11 cellular contexts compared by ENCODE assay signal in the genomic region with DNA sequence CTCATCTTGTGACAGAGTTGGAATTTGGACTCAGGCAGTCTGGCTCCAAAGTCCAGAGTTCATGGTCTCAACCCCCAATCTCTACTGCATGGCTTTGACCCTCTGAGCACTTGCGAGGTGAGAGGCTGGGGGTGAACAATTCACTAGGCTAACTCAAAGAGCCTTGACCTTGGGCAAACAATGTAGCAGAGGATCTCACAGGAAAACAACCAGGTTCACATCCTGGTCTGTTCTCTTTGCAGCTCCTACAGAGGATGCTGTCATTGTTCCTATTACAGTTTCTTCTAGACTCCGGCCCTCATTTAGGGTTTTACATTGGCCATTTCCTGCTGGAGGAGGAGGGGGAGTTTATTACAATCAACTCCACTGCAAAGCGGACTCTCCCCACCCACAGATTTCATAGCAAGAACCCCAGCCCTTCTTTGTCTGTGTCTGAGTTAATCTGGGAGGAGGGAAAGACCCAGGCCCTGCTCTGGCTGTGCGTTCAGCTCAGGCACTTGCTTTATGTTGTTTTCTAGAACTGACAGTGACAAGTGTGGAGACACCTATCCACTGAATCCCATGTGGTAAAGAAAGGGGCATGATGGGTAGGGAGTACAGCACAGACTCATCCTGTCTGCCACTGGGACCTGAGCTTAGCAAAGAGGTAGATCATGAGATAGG.
DNase-seq lines count a peak whose midpoint lies in the region; ATAC-seq and TF ChIP-seq lines count a peak whose summit lies in the region.
"Had no signal": no experiment of that assay in that cellular context is flagged by ENCODE, and none has a peak within 500 bp of the region (broad histone marks: within the 10 kb centered on the region; RNA-seq: fewer than 3 reads in every experiment).

No MANE protein-coding gene starts in this region.

- no peaks in the 10 kb centered on the region for H3K27me3 Mint-ChIP-seq in activated naive CD8-positive, alpha-beta T cell treated with anti-CD3 and anti-CD28 coated beads, Interleukin-2, amount 10 ng/mL, durations not matched to agents 7 days and 5 days

- peak overlapping the region; percentile 41 for H3K4me3 Mint-ChIP-seq in activated naive CD8-positive, alpha-beta T cell treated with anti-CD3 and anti-CD28 coated beads, Interleukin-2, amount 10 ng/mL, durations not matched to agents 7 days and 5 days

- no peak for ATAC-seq in activated naive CD8-positive, alpha-beta T cell treated with anti-CD3 and anti-CD28 coated beads, Interleukin-2, amount 10 ng/mL, durations not matched to agents 7 days and 5 days (ENCODE audit: low read depth)

- peak overlapping the region; percentile 90 for H3K27ac Mint-ChIP-seq in activated naive CD8-positive, alpha-beta T cell treated with anti-CD3 and anti-CD28 coated beads, Interleukin-2, amount 10 ng/mL, durations not matched to agents 7 days and 5 days

- POLR2A ChIA-PET in activated naive CD8-positive, alpha-beta T cell treated with anti-CD3 and anti-CD28 coated beads, Interleukin-2, amount 10 ng/mL, durations not matched to agents 7 days and 5 days (lab: Charles Lee), result interaction anchor here (2.0 to 6.5 kb wide), 3 partner anchors 65 to 115 kb away, joined by 4 to 123 read pairs (median 27); a partner anchor contains a TSS

- no peaks in the 10 kb centered on the region for H3K9me3 Mint-ChIP-seq in activated naive CD8-positive, alpha-beta T cell treated with anti-CD3 and anti-CD28 coated beads, Interleukin-2, amount 10 ng/mL, durations not matched to agents 7 days and 5 days

- peaks cover 67% of the 10 kb centered on the region for H3K4me1 Mint-ChIP-seq in activated naive CD8-positive, alpha-beta T cell treated with anti-CD3 and anti-CD28 coated beads, Interleukin-2, amount 10 ng/mL, durations not matched to agents 7 days and 5 days

- H3K27ac ChIP-seq in WERI-Rb-1 (no peak overlapping the region), left ventricle myocardium inferior (replicated peaks) (no peak overlapping the region)

- H3K36me3 Mint-ChIP-seq in activated naive CD8-positive, alpha-beta T cell treated with anti-CD3 and anti-CD28 coated beads, Interleukin-2, amount 10 ng/mL, durations not matched to agents 7 days and 5 days, result no peaks in the 10 kb centered on the region

- no peak overlapping the region for H3K4me3 ChIP-seq in WERI-Rb-1 (ENCODE audit: low read depth, low read length)
- H3K4me3 ChIP-seq in left ventricle myocardium inferior, result no peak overlapping the region

- H3K27me3 ChIP-seq in WERI-Rb-1 (ENCODE audit: insufficient read depth, low read depth, severe bottlenecking) (no peaks in the 10 kb centered on the region), left ventricle myocardium inferior (ENCODE audit: low read depth) (no peaks in the 10 kb centered on the region)

- no peak for TF ChIP-seq CTCF in GM10266 (IDR thresholded peaks at IDR 0.05; ENCODE audit: control insufficient read depth, insufficient read depth, low read depth, missing control alignments)
- TF ChIP-seq CTCF in WERI-Rb-1 (IDR thresholded peaks at IDR 0.05; ENCODE audit: low read depth, low read length), result no peak
- TF ChIP-seq CTCF in left ventricle myocardium inferior (IDR thresholded peaks at IDR 0.05; ENCODE audit: borderline replicate concordance), result no peak

- peak; percentile 67 for DNase-seq in GM10266 (ENCODE audit: extremely low spot score)
- peak; percentile 35 for DNase-seq in activated CD4-positive, CD25-positive, alpha-beta regulatory T cell treated with anti-CD3 and anti-CD28 coated beads, Interleukin-2, amount 50 U/mL, for 72 hours
- peak; percentile 37 for DNase-seq in activated naive CD8-positive, alpha-beta T cell treated with anti-CD3 and anti-CD28 coated beads, Interleukin-2, amount 10 ng/mL, durations not matched to agents 7 days and 5 days
- peak; percentile 25 to 36 for DNase-seq in stimulated activated CD4-positive, alpha-beta T cell treated with anti-CD3 and anti-CD28 coated beads, Interleukin-1b, Interleukin-23, amount 100 ng/mL, for 4 hours (ENCODE audit: low read depth in 2 of 2)
- no peak for DNase-seq in HUDEP-2 (lab: John Stamatoyannopoulos, UW; ENCODE audit: unreplicated experiment in 76 of 76)
- DNase-seq in WERI-Rb-1, result no peak
- no peak for DNase-seq in ecto neural progenitor cell (ENCODE audit: low spot score)
- no peak for DNase-seq in left ventricle myocardium inferior
- DNase-seq: C1 segment of cervical spinal cord, cortex of kidney, NCI-H1092 treated with DMSO at 0.1 percent for 48 hours had no signal

- H3K9me3 ChIP-seq in WERI-Rb-1 (ENCODE audit: severe bottlenecking), result no peaks in the 10 kb centered on the region
- H3K9me3 ChIP-seq in left ventricle myocardium inferior (replicated peaks), result no peaks in the 10 kb centered on the region

- H3K4me1 ChIP-seq in left ventricle myocardium inferior, result peaks cover 45% of the 10 kb centered on the region

- intact Hi-C loops in left ventricle myocardium inferior (cut with micrococcal nuclease), result no loop called here

- H3K36me3 ChIP-seq in WERI-Rb-1 (no peaks in the 10 kb centered on the region), left ventricle myocardium inferior (no peaks in the 10 kb centered on the region)

Comparison
In these comparisons a context has a peak if more than half of its experiments do, and no peak if none do; other contexts are left out.
1. DNase-seq: peak in GM10266 (single experiment), activated CD4-positive, CD25-positive, alpha-beta regulatory T cell treated with anti-CD3 and anti-CD28 coated beads, Interleukin-2, amount 50 U/mL, for 72 hours (single experiment), activated naive CD8-positive, alpha-beta T cell treated with anti-CD3 and anti-CD28 coated beads, Interleukin-2, amount 10 ng/mL, durations not matched to agents 7 days and 5 days (single experiment) and stimulated activated CD4-positive, alpha-beta T cell treated with anti-CD3 and anti-CD28 coated beads, Interleukin-1b, Interleukin-23, amount 100 ng/mL, for 4 hours (2 of 2); none in HUDEP-2 (0 of 76), WERI-Rb-1 (single experiment), ecto neural progenitor cell (single experiment) and left ventricle myocardium inferior (single experiment).